ENCODE assay signal across 8 cellular contexts in genomic region chr6:7052441-7052936, GRCh38. TPM values are rescaled to one million over a fixed set of nuclear protein-coding genes. Genes with fewer than 3 reads are reported as not detected.
DNase-seq lines count a peak whose midpoint lies in the region; ATAC-seq, FAIRE-seq and TF ChIP-seq lines count a peak whose summit lies in the region.

No MANE protein-coding gene starts in this region.

- CTCF ChIA-PET in A549 (lab: Yijun Ruan, JAX) (no interaction called here), RWPE1 (lab: Yijun Ruan, JAX) (interaction anchor here (0.7 kb wide), 1 partner anchor 54 kb away, joined by 4 read pairs; no protein-coding TSS in a partner anchor)

- H3K9me3 ChIP-seq in A549 (no peaks in the 10 kb centered on the region), duodenal mucosa (ENCODE audit: control insufficient read depth in 1 of 2, low read length in 2 of 2) (no peaks in the 10 kb centered on the region), left lung (no peaks in the 10 kb centered on the region)

- peak overlapping the region; percentile 80 for H3K4me3 Mint-ChIP-seq in stimulated activated memory B cell treated with anti-CD40 and anti-IgM and Interleukin-4, amounts not matched to agents 10 μg/mL and 1 μg/mL and 100 μg/mL, for 72 hours

- POLR2A ChIA-PET in A549 (lab: Yijun Ruan, JAX) (interaction anchor here (1.0 kb wide), 1 partner anchor 16 kb away, joined by 3 read pairs; no protein-coding TSS in a partner anchor), RWPE1 (lab: Yijun Ruan, JAX; ENCODE audit: low non-redundant PET) (no interaction called here)

- TF ChIP-seq POLR2A in A549 (IDR thresholded peaks at IDR 0.05; ENCODE audit: low read length) = no peak
- TF ChIP-seq POLR2A in GM12892 (IDR thresholded peaks at IDR 0.05; ENCODE audit: low read depth, low read length) = no peak

- H3K4me1 Mint-ChIP-seq in stimulated activated memory B cell treated with anti-CD40 and anti-IgM and Interleukin-4, amounts not matched to agents 10 μg/mL and 1 μg/mL and 100 μg/mL, for 72 hours = peaks cover 30% of the 10 kb centered on the region

- intact Hi-C loops in left lung (cut with DNase I) = no loop called here

- ATAC-seq in A549 = peak in 1 of 2 experiments; percentile 29; a peak in 3 of 6 replicates
- ATAC-seq in left lung = peak; percentile 58
- ATAC-seq in stimulated activated memory B cell treated with anti-CD40 and anti-IgM and Interleukin-4, amounts not matched to agents 10 μg/mL and 1 μg/mL and 100 μg/mL, for 72 hours = peak; percentile 44
- no peak for ATAC-seq in GM19023 (IDR thresholded peaks at IDR 0.05; ENCODE audit: unreplicated experiment)
- ATAC-seq in GM19351 (IDR thresholded peaks at IDR 0.05; ENCODE audit: unreplicated experiment) = no peak

- peak overlapping the region; percentile 77 for H3K4me2 ChIP-seq in A549

- no peak for TF ChIP-seq RAD21 in A549 (conservative IDR thresholded peaks at IDR 0.05 in 1 of 2, IDR thresholded peaks at IDR 0.05 in 1 of 2)

- TF ChIP-seq CTCF in A549 (IDR thresholded peaks at IDR 0.05) (no peak), RWPE1 (conservative IDR thresholded peaks at IDR 0.05; ENCODE audit: low read depth) (no peak), left lung (IDR thresholded peaks at IDR 0.05) (no peak)

- peaks cover 12% of the 10 kb centered on the region; the same call in 2 of the 3 replicates for H3K4me1 ChIP-seq in A549
- peaks cover 0 to 16% of the 10 kb centered on the region in 2 donors for H3K4me1 ChIP-seq in duodenal mucosa (ENCODE audit: control insufficient read depth in 1 of 2, insufficient read depth in 2 of 2, low read length in 2 of 2)
- H3K4me1 ChIP-seq in left lung = peaks cover 3 to 34% of the 10 kb centered on the region in 2 donors

- H3K9ac ChIP-seq in duodenal mucosa (ENCODE audit: low read depth in 1 of 2, low read length in 2 of 2) = peak overlapping the region; percentile 3 to 43

- no peaks in the 10 kb centered on the region for H3K27me3 Mint-ChIP-seq in stimulated activated memory B cell treated with anti-CD40 and anti-IgM and Interleukin-4, amounts not matched to agents 10 μg/mL and 1 μg/mL and 100 μg/mL, for 72 hours

- no peak for DNase-seq in A549 (ENCODE audit: low read depth in 1 of 2, low spot score in 1 of 2)
- peak; percentile 39 for DNase-seq in GM12892 (ENCODE audit: insufficient read length)
- no peak for DNase-seq in RWPE1 (ENCODE audit: low spot score)
- peak; percentile 68 to 86 for DNase-seq in left lung

- H3K27ac Mint-ChIP-seq in stimulated activated memory B cell treated with anti-CD40 and anti-IgM and Interleukin-4, amounts not matched to agents 10 μg/mL and 1 μg/mL and 100 μg/mL, for 72 hours = peak overlapping the region; percentile 76

- H3K36me3 ChIP-seq in duodenal mucosa (ENCODE audit: control insufficient read depth in 1 of 2, insufficient read depth in 2 of 2, low read length in 2 of 2) (no peaks in the 10 kb centered on the region), left lung (no peaks in the 10 kb centered on the region)

- peak overlapping the region; percentile 70 to 88; a peak in 5 of 6 replicates for H3K27ac ChIP-seq in A549
- H3K27ac ChIP-seq in RWPE1 = peak overlapping the region; percentile 97
- peak overlapping the region; percentile 6 for H3K27ac ChIP-seq in duodenal mucosa (ENCODE audit: low read depth, low read length)
- H3K27ac ChIP-seq in left lung = peak overlapping the region; percentile 87 to 90

- no peaks in the 10 kb centered on the region for H3K36me3 Mint-ChIP-seq in stimulated activated memory B cell treated with anti-CD40 and anti-IgM and Interleukin-4, amounts not matched to agents 10 μg/mL and 1 μg/mL and 100 μg/mL, for 72 hours

- no peaks in the 10 kb centered on the region for H3K9me3 Mint-ChIP-seq in stimulated activated memory B cell treated with anti-CD40 and anti-IgM and Interleukin-4, amounts not matched to agents 10 μg/mL and 1 μg/mL and 100 μg/mL, for 72 hours

- no peak for TF ChIP-seq EP300 in A549 (IDR thresholded peaks at IDR 0.05)

- FAIRE-seq in A549 (lab: Jason Lieb, UNC) (no peak), GM12892 (lab: Jason Lieb, UNC) (peak; percentile 54)

- H3K27me3 ChIP-seq in duodenal mucosa (ENCODE audit: control insufficient read depth in 1 of 2, insufficient read depth in 2 of 2, low read length in 2 of 2) = no peaks in the 10 kb centered on the region
- H3K27me3 ChIP-seq in left lung = no peaks in the 10 kb centered on the region

- 78% methylated on average over 4 of the region's 29 CpGs for WGBS in A549 (ENCODE audit: missing lambda C conversion rate)

- H3K4me3 ChIP-seq in A549 (peak overlapping the region; percentile 44), duodenal mucosa (ENCODE audit: low read depth in 1 of 2, low read length in 2 of 2) (peak overlapping the region; percentile 65 to 80), left lung (peak overlapping the region; percentile 64 to 73)

TF ChIP-seq in A549, 52 proteins besides CTCF, POLR2A, EP300 and RAD21 (continues in another document):
- no peak for TF ChIP-seq KDM1A (IDR thresholded peaks at IDR 0.05; ENCODE audit: low read depth)
- TF ChIP-seq, protein P1, sequence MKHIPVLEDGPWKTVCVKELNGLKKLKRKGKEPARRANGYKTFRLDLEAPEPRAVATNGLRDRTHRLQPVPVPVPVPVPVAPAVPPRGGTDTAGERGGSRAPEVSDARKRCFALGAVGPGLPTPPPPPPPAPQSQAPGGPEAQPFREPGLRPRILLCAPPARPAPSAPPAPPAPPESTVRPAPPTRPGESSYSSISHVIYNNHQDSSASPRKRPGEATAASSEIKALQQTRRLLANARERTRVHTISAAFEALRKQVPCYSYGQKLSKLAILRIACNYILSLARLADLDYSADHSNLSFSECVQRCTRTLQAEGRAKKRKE (CRISPR knock-in tag; IDR thresholded peaks at IDR 0.05; ENCODE audit: low read depth) = no peak
- TF ChIP-seq HEYL (CRISPR knock-in tag; IDR thresholded peaks at IDR 0.05) = no peak
- no peak for TF ChIP-seq PBX3 (IDR thresholded peaks at IDR 0.05)
- TF ChIP-seq HOXA7 (CRISPR knock-in tag; IDR thresholded peaks at IDR 0.05) = no peak
- no peak for TF ChIP-seq REST (IDR thresholded peaks at IDR 0.05)
- no peak for TF ChIP-seq PHF8 (IDR thresholded peaks at IDR 0.05; ENCODE audit: borderline replicate concordance, low read depth)
- TF ChIP-seq HOXB5 (CRISPR knock-in tag; IDR thresholded peaks at IDR 0.05) = no peak
- no peak for TF ChIP-seq FOSL2 (IDR thresholded peaks at IDR 0.05)
- TF ChIP-seq FOSL2 (CRISPR knock-in tag; IDR thresholded peaks at IDR 0.05) = no peak
- no peak for TF ChIP-seq RFX5 (IDR thresholded peaks at IDR 0.05)
- no peak for TF ChIP-seq FOXS1 (CRISPR knock-in tag; IDR thresholded peaks at IDR 0.05)
- no peak for TF ChIP-seq E2F6 (IDR thresholded peaks at IDR 0.05; ENCODE audit: borderline replicate concordance, low read depth)

RNA-seq across cellular contexts. Expression of gene RREB1, which starts 55.3 kb away (rescaled TPM):
- polyA plus RNA-seq in A549 (2011; rRNA removed) (2.2 and 4.8 TPM in 2 replicates), A549 (2017; fragmentation: RNase III; extraction: RNeasy Plus Mini Kit Qiagen cat#74134 plus additional on column Dnase treatment) (4.6 to 5.0 TPM (median 4.8 TPM) in 3 replicates)
- polyA plus RNA-seq in A549 (2012; cell fraction: cytosol; rRNA removed) = 1.5 and 2.1 TPM in 2 replicates
- 6.1 and 6.8 TPM in 2 replicates for polyA plus RNA-seq in A549 (2012; cell fraction: nucleus; rRNA removed)
- 30.5 and 38.8 TPM in 2 replicates for polyA minus RNA-seq in A549 (2011; rRNA and poly(A)+ RNA removed)
- 7.8 TPM for polyA plus RNA-seq in GM12892 (2012; ENCODE audit: missing spikeins)
- total RNA-seq in left lung = 10 to 100 TPM; 49.3 to 54.0 TPM

Comparison
In these comparisons a context has a peak if more than half of its experiments do, and no peak if none do; other contexts are left out.
1. ATAC-seq: peak in left lung (single experiment) and stimulated activated memory B cell treated with anti-CD40 and anti-IgM and Interleukin-4, amounts not matched to agents 10 μg/mL and 1 μg/mL and 100 μg/mL, for 72 hours (single experiment); none in GM19023 (single experiment) and GM19351 (single experiment).
2. DNase-seq: peak in GM12892 (single experiment) and left lung (2 of 2); none in A549 (0 of 2) and RWPE1 (single experiment).
3. H3K27ac ChIP-seq: peak in every context shown above with its lines; median percentile 97 in RWPE1; 88 in left lung; 79 in A549; 6 in duodenal mucosa.
4. Peak in every context shown above with its lines, with median percentiles within 50 percentile points of each other: H3K4me3 ChIP-seq.